ENCODE assay signal across 29 cellular contexts in genomic region chr12:10620078-10620779, GRCh38. TPM values are rescaled to one million over a fixed set of nuclear protein-coding genes. Genes with fewer than 3 reads are reported as not detected.
"Had no signal": no experiment of that assay in that cellular context is flagged by ENCODE, and none has a peak within 500 bp of the region (broad histone marks: within the 10 kb centered on the region; RNA-seq: fewer than 3 reads in every experiment).

No MANE protein-coding gene starts in this region.

- H3K27ac ChIP-seq: left lung, lower lobe of right lung, ovary, right atrium auricular region, tibial nerve, vagina had no signal

- H3K27ac Mint-ChIP-seq: immature natural killer cell; naive B cell; natural killer cell; nephron progenitor cell; progenitor cell of endocrine pancreas; stimulated activated memory B cell treated with anti-CD40 and anti-IgM and Interleukin-4, amounts not matched to agents 10 μg/mL and 1 μg/mL and 100 μg/mL, for 72 hours; stimulated activated naive CD8-positive, alpha-beta T cell treated with anti-CD3 and anti-CD28 coated beads, Interleukin-15, amount 100 ng/mL, for 72 hours; type B pancreatic cell had no signal

- ATAC-seq: left colon; left lung; lower lobe of right lung; natural killer cell; sciatic nerve; stimulated activated memory B cell treated with anti-CD40 and anti-IgM and Interleukin-4, amounts not matched to agents 10 μg/mL and 1 μg/mL and 100 μg/mL, for 72 hours; stimulated activated naive CD8-positive, alpha-beta T cell treated with anti-CD3 and anti-CD28 coated beads, Interleukin-15, amount 100 ng/mL, for 72 hours had no signal

- H3K4me2 ChIP-seq: smooth muscle cell had no signal

- H3K4me1 ChIP-seq: left lung, lower lobe of right lung, right atrium auricular region, tibial nerve, vagina had no signal

- H3K27me3 Mint-ChIP-seq: progenitor cell of endocrine pancreas; stimulated activated naive CD8-positive, alpha-beta T cell treated with anti-CD3 and anti-CD28 coated beads, Interleukin-15, amount 100 ng/mL, for 72 hours had no signal

- H3K36me3 Mint-ChIP-seq: immature natural killer cell; naive B cell; natural killer cell; stimulated activated memory B cell treated with anti-CD40 and anti-IgM and Interleukin-4, amounts not matched to agents 10 μg/mL and 1 μg/mL and 100 μg/mL, for 72 hours; type B pancreatic cell had no signal

- H3K4me1 Mint-ChIP-seq: immature natural killer cell; naive B cell; natural killer cell; nephron progenitor cell; stimulated activated memory B cell treated with anti-CD40 and anti-IgM and Interleukin-4, amounts not matched to agents 10 μg/mL and 1 μg/mL and 100 μg/mL, for 72 hours; stimulated activated naive CD8-positive, alpha-beta T cell treated with anti-CD3 and anti-CD28 coated beads, Interleukin-15, amount 100 ng/mL, for 72 hours had no signal

- H3K9me3 Mint-ChIP-seq: immature natural killer cell; naive B cell; natural killer cell; nephron progenitor cell; stimulated activated memory B cell treated with anti-CD40 and anti-IgM and Interleukin-4, amounts not matched to agents 10 μg/mL and 1 μg/mL and 100 μg/mL, for 72 hours; type B pancreatic cell had no signal

- H3K9me3 ChIP-seq: left lung, lower lobe of right lung, ovary, right atrium auricular region, tibial nerve, vagina had no signal

- H3K27me3 ChIP-seq: left lung, ovary, right atrium auricular region, vagina had no signal

- H3K4me3 ChIP-seq: left lung, lower lobe of right lung, ovary, right atrium auricular region, smooth muscle cell, tibial nerve, vagina had no signal

- DNase-seq: hypothalamus; immature natural killer cell; kidney; left colon; lower lobe of right lung; mammary epithelial cell; mesenchymal stem cell; naive B cell; natural killer cell; nephron progenitor cell; ovary; stimulated activated CD4-positive, alpha-beta T cell treated with anti-CD3 and anti-CD28 coated beads, Interleukin-1b, Interleukin-23, amount 100 ng/mL, for 48 hours; stimulated activated CD4-positive, alpha-beta T cell treated with anti-CD3 and anti-CD28 coated beads, Interleukin-2, amount 100 ng/mL, for 48 hours; stimulated activated CD4-positive, alpha-beta T cell treated with anti-CD3 and anti-CD28 coated beads, Interleukin-4, amount 100 ng/mL, for 4 hours; stimulated activated CD8-positive, alpha-beta memory T cell treated with anti-CD3 and anti-CD28 coated beads, Interleukin-4, amount 100 ng/mL, for 48 hours; stimulated activated naive CD4-positive, alpha-beta T cell treated with Interleukin-2 at 50 U/mL for 16 hours; stimulated activated naive CD8-positive, alpha-beta T cell treated with anti-CD3 and anti-CD28 coated beads, Interleukin-15, amount 100 ng/mL, for 72 hours; substantia nigra had no signal

- FAIRE-seq: islet of Langerhans, kidney had no signal

- H3K4me3 Mint-ChIP-seq: immature natural killer cell; naive B cell; natural killer cell; nephron progenitor cell; stimulated activated memory B cell treated with anti-CD40 and anti-IgM and Interleukin-4, amounts not matched to agents 10 μg/mL and 1 μg/mL and 100 μg/mL, for 72 hours; stimulated activated naive CD8-positive, alpha-beta T cell treated with anti-CD3 and anti-CD28 coated beads, Interleukin-15, amount 100 ng/mL, for 72 hours; type B pancreatic cell had no signal

- H3K36me3 ChIP-seq: left lung, lower lobe of right lung, ovary, right atrium auricular region, tibial nerve, vagina had no signal

RNA-seq across cellular contexts. Expression of gene STYK1, which starts 53.6 kb away (rescaled TPM):
- total RNA-seq: skeletal muscle tissue had no signal
